ENCODE assay signal across 10 cellular contexts in genomic region chr11:102112654-102112926, GRCh38. TPM values are rescaled to one million over a fixed set of nuclear protein-coding genes. Genes with fewer than 3 reads are reported as not detected.
DNase-seq lines count a peak whose midpoint lies in the region; ATAC-seq, FAIRE-seq and TF ChIP-seq lines count a peak whose summit lies in the region.
"Had no signal": no experiment of that assay in that cellular context is flagged by ENCODE, and none has a peak within 500 bp of the region (broad histone marks: within the 10 kb centered on the region; RNA-seq: fewer than 3 reads in every experiment).

No MANE protein-coding gene starts in this region.

- TF ChIP-seq CTCF in AG10803 (conservative IDR thresholded peaks at IDR 0.05; ENCODE audit: low read length) (no peak), fibroblast of pulmonary artery (IDR thresholded peaks at IDR 0.05; ENCODE audit: low read length, missing control alignments) (no peak), pancreas (IDR thresholded peaks at IDR 0.05) (no peak)

- H3K36me3 ChIP-seq in SJCRH30 (peaks cover 13% of the 10 kb centered on the region), pancreas (no peaks in the 10 kb centered on the region)

- H3K4me3 ChIP-seq in AG10803 (ENCODE audit: low read length) (peak overlapping the region; percentile 91), SJCRH30 (peak overlapping the region; percentile 76), fibroblast of pulmonary artery (replicated peaks; ENCODE audit: low read depth, low read length) (peak overlapping the region; percentile 91), pancreas (peak overlapping the region; percentile 65 to 86 (median 73))

- no peak for ATAC-seq in pancreas

- peak overlapping the region; percentile 92 for H3K27ac ChIP-seq in SJCRH30
- H3K27ac ChIP-seq in pancreas: peak overlapping the region; percentile 86 to 96 (median 93)

- H3K4me1 ChIP-seq in SJCRH30: peaks cover 3% of the 10 kb centered on the region
- H3K4me1 ChIP-seq in pancreas: peaks cover 18 to 26% (median 19%) of the 10 kb centered on the region in 3 donors

- intact Hi-C loops in pancreas (cut with DNase I): no loop called here

- WGBS in pancreas, 2 donors: 38 to 46% methylated on average over 3 of the region's 3 CpGs

- H3K27me3 ChIP-seq in SJCRH30 (no peaks in the 10 kb centered on the region), pancreas (no peaks in the 10 kb centered on the region)

- TF ChIP-seq POLR2A in GM12892 (IDR thresholded peaks at IDR 0.05; ENCODE audit: low read depth, low read length): no peak

- DNase-seq in AG10803 (ENCODE audit: low read depth) (no peak), SJCRH30 (peak in 1 of 2 experiments; percentile 37), fibroblast of pulmonary artery (ENCODE audit: low read depth) (no peak), pancreas (no peak), GM12892 (ENCODE audit: insufficient read length) (no peak), NCI-H446 treated with DMSO at 0.1 percent for 48 hours (lab: John Stamatoyannopoulos, UW) (no peak), NCI-H2029 (lab: John Stamatoyannopoulos, UW) (no peak)
- no peak for DNase-seq in effector CD8-positive, alpha-beta T cell (lab: John Stamatoyannopoulos, UW)
- DNase-seq: activated CD4-positive, alpha-beta T cell treated with anti-CD3 and anti-CD28 coated beads, Interleukin-2, amount 10 ng/mL, durations not matched to agents 7 days and 5 days; NCI-H748 treated with DMSO at 0.1 percent for 48 hours had no signal

- H3K9me3 ChIP-seq in SJCRH30 (replicated peaks): no peaks in the 10 kb centered on the region
- H3K9me3 ChIP-seq in pancreas: no peaks in the 10 kb centered on the region

- FAIRE-seq in pancreas (lab: Jason Lieb, UNC) (no peak), GM12892 (lab: Jason Lieb, UNC) (no peak)

RNA-seq across cellular contexts. Expression of gene YAP1, which starts 2.3 kb away (rescaled TPM):
- 37.5 and 42.7 TPM in 2 replicates for total RNA-seq in SJCRH30 (2014; rRNA removed; shearing (Covaris generic))
- 10 to 100 TPM; 15.3 to 46.5 (median 17.9) TPM for total RNA-seq in pancreas
- polyA plus RNA-seq in pancreas: 10 to 100 TPM in 1 of 2 donors, 1 to 10 TPM in 1; 8.7 to 14.2 TPM
- 0.13 TPM for polyA plus RNA-seq in GM12892 (2012; ENCODE audit: missing spikeins)
- total RNA-seq: activated CD4-positive, alpha-beta T cell treated with anti-CD3 and anti-CD28 coated beads, Interleukin-2, amount 10 ng/mL, durations not matched to agents 7 days and 5 days had no signal
